ENCODE assay signal across 9 cellular contexts in the genomic region with DNA sequence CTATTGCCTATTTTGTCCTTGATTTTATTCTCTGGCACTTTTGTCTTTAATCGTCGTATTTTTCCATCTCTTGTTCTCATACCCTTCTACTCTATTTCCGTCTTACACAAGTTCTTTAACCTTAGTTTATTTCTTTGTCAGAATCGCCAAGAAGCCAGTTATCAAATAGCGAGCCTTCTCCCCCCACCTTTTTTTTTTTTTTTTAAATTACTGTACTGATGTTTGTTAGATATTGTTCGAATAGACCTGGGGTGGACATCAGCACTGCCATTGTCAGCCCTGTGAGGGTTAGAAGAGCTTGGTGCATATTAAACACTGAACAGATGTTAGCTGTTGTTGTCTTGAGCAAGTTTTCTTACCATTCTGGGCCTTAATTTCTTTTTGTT. TPM values are rescaled to one million over a fixed set of nuclear protein-coding genes. Genes with fewer than 3 reads are reported as not detected.
DNase-seq lines count a peak whose midpoint lies in the region; ATAC-seq, FAIRE-seq and TF ChIP-seq lines count a peak whose summit lies in the region.
"Had no signal": no experiment of that assay in that cellular context is flagged by ENCODE, and none has a peak within 500 bp of the region (broad histone marks: within the 10 kb centered on the region; RNA-seq: fewer than 3 reads in every experiment).

No MANE protein-coding gene starts in this region.

- DNase-seq in GM12864 (ENCODE audit: low read depth) (no peak), PC-3 (no peak), endothelial cell of umbilical vein (ENCODE audit: low read depth, low spot score) (peak; percentile 50), ovary (no peak), putamen (ENCODE audit: low spot score) (no peak), islet precursor cell (no peak), dedifferentiated amniotic fluid mesenchymal stem cell (ENCODE audit: extremely low spot score) (no peak)

- no peaks in the 10 kb centered on the region for H3K27me3 ChIP-seq in PC-3 (ENCODE audit: low read length)
- no peaks in the 10 kb centered on the region for H3K27me3 ChIP-seq in endothelial cell of umbilical vein (ENCODE audit: control insufficient read depth in 2 of 2, insufficient read depth in 2 of 2, low read length in 2 of 2)
- H3K27me3 ChIP-seq in ovary: no peaks in the 10 kb centered on the region

- CTCF ChIA-PET in PC-3 (lab: Charles Lee) (no interaction called here), endothelial cell of umbilical vein (lab: Charles Lee) (no interaction called here)

- H3K79me2 ChIP-seq in PC-3 (ENCODE audit: low read length) (peaks cover 55% of the 10 kb centered on the region), endothelial cell of umbilical vein (ENCODE audit: control insufficient read depth, insufficient read depth, low read length) (peaks cover 60% of the 10 kb centered on the region)

- ATAC-seq in PC-3: no peak
- no peak for ATAC-seq in HG03045 (IDR thresholded peaks at IDR 0.05; ENCODE audit: unreplicated experiment)

- H3K4me2 ChIP-seq in PC-3 (ENCODE audit: low read length) (peak overlapping the region; percentile 97), endothelial cell of umbilical vein (ENCODE audit: insufficient read depth, low read length) (peak overlapping the region; percentile 85)

- H4K20me1 ChIP-seq in PC-3 (ENCODE audit: low read length): peaks cover 31% of the 10 kb centered on the region
- peaks cover 3% of the 10 kb centered on the region for H4K20me1 ChIP-seq in endothelial cell of umbilical vein (replicated peaks; ENCODE audit: control insufficient read depth, extremely low read depth, insufficient read depth, low read length)

- dilution Hi-C loops in endothelial cell of umbilical vein (cut with MboI; ENCODE audit: extremely low pct_ligation_motif_present, low sequenced_read_pairs): no loop called here

- H3K9ac ChIP-seq in PC-3 (ENCODE audit: low read length): peak overlapping the region; percentile 88
- H3K9ac ChIP-seq in endothelial cell of umbilical vein (replicated peaks; ENCODE audit: extremely low read depth, insufficient read depth, low read length): peak overlapping the region; percentile 99

- TF ChIP-seq POLR2A in endothelial cell of umbilical vein (IDR thresholded peaks at IDR 0.05; ENCODE audit: low read depth, low read length) (no peak), ovary (IDR thresholded peaks at IDR 0.05) (no peak)

- peak overlapping the region; percentile 88 for H2AFZ ChIP-seq in PC-3 (ENCODE audit: low read length)
- H2AFZ ChIP-seq in endothelial cell of umbilical vein (ENCODE audit: low read depth, low read length): no peak overlapping the region

- BruUV-seq in PC-3 (replicated peaks; lab: Mats Ljungman, UMichigan) (TSS peak; percentile 58), endothelial cell of umbilical vein (replicated peaks; lab: Mats Ljungman, UMichigan) (no TSS peak)

- FAIRE-seq in endothelial cell of umbilical vein (lab: Jason Lieb, UNC): no peak

- no peak for TF ChIP-seq EP300 in ovary (IDR thresholded peaks at IDR 0.05)

- no peaks in the 10 kb centered on the region for H3F3A ChIP-seq in PC-3 (ENCODE audit: low read length, unreplicated experiment)

- peak overlapping the region; percentile 83 for H3K4me3 ChIP-seq in GM12864 (ENCODE audit: low read depth, low read length)
- H3K4me3 ChIP-seq in PC-3 (ENCODE audit: low read length): peak overlapping the region; percentile 79
- peak overlapping the region; percentile 51 to 85 (median 74) for H3K4me3 ChIP-seq in endothelial cell of umbilical vein (replicated peaks in 1 of 3; ENCODE audit: insufficient read depth in 1 of 3, low read depth in 1 of 3, low read length in 3 of 3)
- peak overlapping the region; percentile 62 for H3K4me3 ChIP-seq in ovary

- H3K9me1 ChIP-seq in endothelial cell of umbilical vein (replicated peaks; ENCODE audit: control insufficient read depth, extremely low read depth, insufficient read depth, low read length): peaks cover 2% of the 10 kb centered on the region

- no peaks in the 10 kb centered on the region for H3K9me2 ChIP-seq in PC-3 (replicated peaks; ENCODE audit: low read length)

- 0 to 2% (median 0%) methylated on average over 6 of the region's 6 CpGs for WGBS in ovary, 3 donors

- H3K4me1 ChIP-seq in PC-3 (ENCODE audit: insufficient read depth, low read length): peaks cover 14% of the 10 kb centered on the region; the same call in 1 of the 2 replicates
- peaks cover 20% of the 10 kb centered on the region for H3K4me1 ChIP-seq in endothelial cell of umbilical vein (ENCODE audit: control insufficient read depth, extremely low read depth, insufficient read depth, low read length)
- H3K4me1 ChIP-seq in ovary (ENCODE audit: insufficient read depth): peaks cover 1% of the 10 kb centered on the region

- intact Hi-C loops in PC-3 (cut with micrococcal nuclease): loop anchor here (1.0 to 5.0 kb wide), 3 partner anchors 49 to 169 kb away; no protein-coding TSS in a partner anchor
- intact Hi-C loops in endothelial cell of umbilical vein (cut with micrococcal nuclease): loop anchor here (2.0 to 5.0 kb wide), 3 partner anchors 14 to 1001 kb away; no protein-coding TSS in a partner anchor
- intact Hi-C loops in ovary (cut with DNase I): loop anchor here in 1 of 4 donors (10.0 kb wide), 1 partner anchor 126 kb away; a partner anchor contains a TSS

- H3K9me3 ChIP-seq in PC-3 (ENCODE audit: low read length): no peaks in the 10 kb centered on the region
- H3K9me3 ChIP-seq in endothelial cell of umbilical vein (replicated peaks; ENCODE audit: control insufficient read depth, insufficient read depth, low read length): no peaks in the 10 kb centered on the region
- H3K9me3 ChIP-seq in ovary: no peaks in the 10 kb centered on the region

- H3K36me3 ChIP-seq in PC-3 (ENCODE audit: low read depth, low read length): no peaks in the 10 kb centered on the region
- no peaks in the 10 kb centered on the region for H3K36me3 ChIP-seq in endothelial cell of umbilical vein (ENCODE audit: control insufficient read depth in 2 of 2, extremely low read depth in 1 of 2, insufficient read depth in 2 of 2, low read length in 2 of 2)
- H3K36me3 ChIP-seq in ovary: no peaks in the 10 kb centered on the region

- POLR2A ChIA-PET in PC-3 (lab: Charles Lee; ENCODE audit: unreplicated experiment) (no interaction called here), endothelial cell of umbilical vein (lab: Charles Lee) (interaction anchor here (0.6 to 0.7 kb wide), 2 partner anchors 8 to 385 kb away, joined by 5 to 6 read pairs; no protein-coding TSS in a partner anchor)

- TF ChIP-seq CTCF in GM12864 (IDR thresholded peaks at IDR 0.05; ENCODE audit: low read depth, low read length, missing control alignments) (no peak), PC-3 (conservative IDR thresholded peaks at IDR 0.05; ENCODE audit: low read depth, low read length) (no peak), endothelial cell of umbilical vein (IDR thresholded peaks at IDR 0.05; ENCODE audit: extremely low read depth in 1 of 2, insufficient read depth in 1 of 2, low read depth in 1 of 2, low read length in 2 of 2) (no peak), ovary (IDR thresholded peaks at IDR 0.05) (no peak)

- H3K27ac ChIP-seq in PC-3 (ENCODE audit: low read length): peak overlapping the region; percentile 80
- H3K27ac ChIP-seq in endothelial cell of umbilical vein (ENCODE audit: insufficient read depth, low read depth, low read length): peak overlapping the region; percentile 99
- H3K27ac ChIP-seq in ovary: peak overlapping the region in 1 of 2 donors; percentile 97

TF ChIP-seq in endothelial cell of umbilical vein, 7 proteins besides CTCF, POLR2A, EP300 and RAD21:
- TF ChIP-seq JUN (IDR thresholded peaks at IDR 0.05; ENCODE audit: borderline replicate concordance, insufficient read depth, insufficient read length, low read depth) (no peak), FOS (IDR thresholded peaks at IDR 0.05; ENCODE audit: borderline replicate concordance, insufficient read depth, low read length) (no peak), POLR2AphosphoS5 (IDR thresholded peaks at IDR 0.05; ENCODE audit: insufficient read depth, low read depth, low read length) (no peak), EZH2 (IDR thresholded peaks at IDR 0.05; ENCODE audit: borderline replicate concordance, low read depth, low read length, severe bottlenecking) (no peak), GATA2 (IDR thresholded peaks at IDR 0.05; ENCODE audit: insufficient read depth, insufficient read length, low read depth, low read length) (no peak), MYC (IDR thresholded peaks at IDR 0.05; ENCODE audit: low read depth, low read length) (no peak)
- TF ChIP-seq, protein P1, sequence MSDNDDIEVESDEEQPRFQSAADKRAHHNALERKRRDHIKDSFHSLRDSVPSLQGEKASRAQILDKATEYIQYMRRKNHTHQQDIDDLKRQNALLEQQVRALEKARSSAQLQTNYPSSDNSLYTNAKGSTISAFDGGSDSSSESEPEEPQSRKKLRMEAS (IDR thresholded peaks at IDR 0.05; ENCODE audit: insufficient read depth, insufficient read length): no peak

RNA-seq across cellular contexts. Expression of a gene that starts 1.2 kb away (rescaled TPM):
- total RNA-seq in PC-3 (2014; rRNA removed): 42.4 and 56.1 TPM in 2 replicates
- 179 and 183 TPM in 2 replicates for total RNA-seq in endothelial cell of umbilical vein
- polyA plus RNA-seq in endothelial cell of umbilical vein: 25.4 and 36.4 TPM in 2 replicates
- 31.0 and 36.5 TPM in 2 replicates for polyA plus RNA-seq in endothelial cell of umbilical vein (2011; cell fraction: cytosol; rRNA removed)
- polyA plus RNA-seq in endothelial cell of umbilical vein (2011; cell fraction: nucleus; rRNA removed): 49.4 and 73.0 TPM in 2 replicates
- 71.9 and 75.1 TPM in 2 replicates for polyA plus RNA-seq in endothelial cell of umbilical vein (2012)
- 37.2 and 49.0 TPM in 2 replicates for polyA minus RNA-seq in endothelial cell of umbilical vein
- 31.7 TPM for polyA minus RNA-seq in endothelial cell of umbilical vein (2011; cell fraction: cytosol; rRNA and poly(A)+ RNA removed)
- polyA minus RNA-seq in endothelial cell of umbilical vein (2011; cell fraction: nucleus; rRNA and poly(A)+ RNA removed): 131 and 158 TPM in 2 replicates
- 10 to 100 TPM; 41.7 to 89.3 (median 63.8) TPM for total RNA-seq in ovary
- 10 to 100 TPM; 18.5 to 39.0 TPM for polyA plus RNA-seq in ovary

RNA-seq across cellular contexts. Expression of a gene that starts 51.9 kb away (rescaled TPM):
- total RNA-seq in PC-3 (2014; rRNA removed) (not detected in 2 replicates), endothelial cell of umbilical vein (not detected in 2 replicates), ovary (under 1 TPM in 1 of 7 donors, not detected in 6; 0.23 TPM)
- polyA plus RNA-seq in endothelial cell of umbilical vein (not detected in 2 replicates), ovary (under 1 TPM; 0.11 to 0.37 TPM)
- polyA plus RNA-seq in endothelial cell of umbilical vein (2011; cell fraction: cytosol; rRNA removed): not detected in 2 replicates
- polyA plus RNA-seq in endothelial cell of umbilical vein (2011; cell fraction: nucleus; rRNA removed): 0.04 TPM in 1 of 2 replicates, not detected in the other
- polyA plus RNA-seq in endothelial cell of umbilical vein (2012): not detected in 2 replicates
- polyA minus RNA-seq in endothelial cell of umbilical vein: not detected in 2 replicates
- not detected for polyA minus RNA-seq in endothelial cell of umbilical vein (2011; cell fraction: cytosol; rRNA and poly(A)+ RNA removed)
- not detected in 2 replicates for polyA minus RNA-seq in endothelial cell of umbilical vein (2011; cell fraction: nucleus; rRNA and poly(A)+ RNA removed)
- total RNA-seq: subcutaneous adipose tissue had no signal
